Comparison of ENCODE assay signal across 19 cellular contexts in the genomic region with DNA sequence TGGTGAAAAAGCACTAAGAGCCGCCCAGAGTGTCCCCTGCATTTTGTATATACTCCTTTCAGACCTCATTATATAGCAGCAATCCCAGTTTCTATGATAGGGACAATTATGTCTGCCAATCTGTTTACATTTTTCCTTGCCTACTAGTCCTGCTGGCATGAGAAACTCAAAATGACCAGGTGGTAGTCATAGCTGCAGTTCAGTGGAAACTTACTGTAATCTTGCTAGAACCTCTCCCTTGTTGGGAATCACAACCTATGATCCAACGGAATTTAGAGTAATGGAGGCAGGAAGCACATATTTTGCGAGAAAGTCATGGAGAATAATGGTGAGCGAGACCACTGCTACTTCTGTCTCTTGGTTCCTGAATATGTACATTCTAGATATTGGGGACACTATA.
"Had no signal": no experiment of that assay in that cellular context is flagged by ENCODE, and none has a peak within 500 bp of the region (broad histone marks: within the 10 kb centered on the region; RNA-seq: fewer than 3 reads in every experiment).

No MANE protein-coding gene starts in this region.

- DNase-seq: activated CD4-positive, alpha-beta T cell treated with anti-CD3 and anti-CD28 coated beads for 36 hours; activated CD4-positive, alpha-beta T cell treated with anti-CD3 and anti-CD28 coated beads, Interleukin-2, amount 50 U/mL, for 48 hours; activated naive CD4-positive, alpha-beta T cell; activated naive CD8-positive, alpha-beta T cell treated with anti-CD3 and anti-CD28 coated beads for 36 hours; activated T-cell treated with anti-CD3 and anti-CD28 coated beads for 4 hours; amniotic stem cell; dermis blood vessel endothelial cell; effector memory CD4-positive, alpha-beta T cell; esophagus squamous epithelium; mesendoderm; naive thymus-derived CD8-positive, alpha-beta T cell; stimulated activated CD4-positive, alpha-beta T cell treated with anti-CD3 and anti-CD28 coated beads, Interleukin-2, amount 100 ng/mL, for 24 hours; stimulated activated naive CD8-positive, alpha-beta T cell treated with anti-CD3 and anti-CD28 coated beads, Interleukin-15, Interleukin-2, amounts not matched to agents 100 U/mL and 50 U/mL, for 24 hours; substantia nigra; tibial artery had no signal

- H3K9me3 ChIP-seq: esophagus squamous epithelium, prostate gland, right atrium auricular region, tibial artery, vagina had no signal

- H3K27me3 ChIP-seq: cardiac muscle cell, esophagus squamous epithelium, right atrium auricular region, tibial artery, vagina had no signal

- H3K4me1 ChIP-seq: esophagus squamous epithelium, prostate gland, right atrium auricular region, tibial artery, vagina had no signal

- H3K36me3 ChIP-seq: cardiac muscle cell, esophagus squamous epithelium, prostate gland, right atrium auricular region, tibial artery, vagina had no signal

- H3K4me3 ChIP-seq: cardiac muscle cell, esophagus squamous epithelium, prostate gland, right atrium auricular region, tibial artery, vagina had no signal

- H3K27ac ChIP-seq: cardiac muscle cell, esophagus squamous epithelium, prostate gland, right atrium auricular region, tibial artery, vagina had no signal
